ENCODE assay signal across 1 cellular context in genomic region chr21:45593162-45594022, GRCh38.
TF ChIP-seq lines count a peak whose summit lies in the region.

No MANE protein-coding gene starts in this region.

TF ChIP-seq in GM23338, 12 proteins besides CTCF, POLR2A, EP300 and RAD21 (continued from another document):
- no peak for TF ChIP-seq ZNF462 (CRISPR knock-in tag; IDR thresholded peaks at IDR 0.05)
- no peak for TF ChIP-seq ZNF114 (CRISPR knock-in tag; IDR thresholded peaks at IDR 0.05)
- TF ChIP-seq POLR2AphosphoS5 (IDR thresholded peaks at IDR 0.05; ENCODE audit: low read depth), result no peak
- TF ChIP-seq CREB1 (CRISPR knock-in tag; IDR thresholded peaks at IDR 0.05; ENCODE audit: low read depth), result no peak
- no peak for TF ChIP-seq REST (IDR thresholded peaks at IDR 0.05; ENCODE audit: unreplicated experiment)
TF ChIP-seq in GM23338: peak in this region for 0.
